ENCODE assay signal across 8 cellular contexts in genomic region chr17:4143563-4144410, GRCh38. TPM values are rescaled to one million over a fixed set of nuclear protein-coding genes. Genes with fewer than 3 reads are reported as not detected.
DNase-seq lines count a peak whose midpoint lies in the region; ATAC-seq and TF ChIP-seq lines count a peak whose summit lies in the region.

No MANE protein-coding gene starts in this region.

- H3K4me3 ChIP-seq in DOHH2 (ENCODE audit: low read length) = peak overlapping the region; percentile 100
- peak overlapping the region; percentile 79 for H3K4me3 ChIP-seq in GM23338
- peak overlapping the region; percentile 86 for H3K4me3 ChIP-seq in fibroblast of pulmonary artery (replicated peaks; ENCODE audit: low read depth, low read length)

- H3F3A ChIP-seq in DOHH2 (ENCODE audit: control insufficient read depth, insufficient read depth) = 0 out of 2 replicates have a peak, but pooled peaks cover 3% of the 10 kb centered on the region
- no peaks in the 10 kb centered on the region for H3F3A ChIP-seq in GM23338 (replicated peaks; ENCODE audit: low read depth)

- H3K27me3 Mint-ChIP-seq in GM23338 (ENCODE audit: insufficient read depth, low read depth, poor library complexity) (peaks cover 11% of the 10 kb centered on the region), natural killer cell (ENCODE audit: low read depth in 2 of 2) (no peaks in the 10 kb centered on the region)
- H3K27me3 Mint-ChIP-seq in stimulated activated naive B cell treated with anti-CD40 and anti-IgM and Interleukin-4, amounts not matched to agents 10 μg/mL and 1 μg/mL and 100 μg/mL, for 72 hours = no peaks in the 10 kb centered on the region

- ATAC-seq in GM23338 (peak; percentile 83), natural killer cell (peak; percentile 62 to 84 (median 69))
- peak; percentile 81 to 83 for ATAC-seq in stimulated activated naive B cell treated with anti-CD40 and anti-IgM and Interleukin-4, amounts not matched to agents 10 μg/mL and 1 μg/mL and 100 μg/mL, for 72 hours (replicated peaks)

- intact Hi-C loops in natural killer cell (cut with micrococcal nuclease) = loop anchor here (1.0 to 2.0 kb wide), 2 partner anchors 119 to 223 kb away; partner anchors contain the start of genes ANKFY1 and UBE2G1

- H3K27ac Mint-ChIP-seq in GM23338 (peak overlapping the region; percentile 100), natural killer cell (peak overlapping the region; percentile 99 to 100)
- H3K27ac Mint-ChIP-seq in stimulated activated naive B cell treated with anti-CD40 and anti-IgM and Interleukin-4, amounts not matched to agents 10 μg/mL and 1 μg/mL and 100 μg/mL, for 72 hours = peak overlapping the region; percentile 100

- H2AFZ ChIP-seq in GM23338 = peak overlapping the region; percentile 48; the same call in 1 of the 2 replicates

- DNase-seq in GM23338 (ENCODE audit: low spot score) (peak; percentile 94), LHCN-M2 (ENCODE audit: low read depth) (peak; percentile 90), RPMI8226 (peak; percentile 88), fibroblast of pulmonary artery (ENCODE audit: low read depth) (peak; percentile 95), natural killer cell (peak; percentile 89)
- DNase-seq in activated T-helper 9 cell treated with anti-CD3 and anti-CD28 coated beads, Interleukin-2, amount 50 U/mL, for 16 hours (ENCODE audit: low read depth) = peak; percentile 87
- peak; percentile 84 for DNase-seq in stimulated activated naive B cell treated with anti-CD40 and anti-IgM and Interleukin-4, amounts not matched to agents 10 μg/mL and 1 μg/mL and 100 μg/mL, for 72 hours

- no peaks in the 10 kb centered on the region for H3K9me2 ChIP-seq in DOHH2 (replicated peaks; ENCODE audit: control insufficient read depth, low read length)
- no peaks in the 10 kb centered on the region for H3K9me2 ChIP-seq in GM23338 (ENCODE audit: insufficient read depth)

- H3K4me1 Mint-ChIP-seq in GM23338 (peaks cover 12% of the 10 kb centered on the region), natural killer cell (peaks cover 49 to 53% of the 10 kb centered on the region in 2 donors)
- peaks cover 22 to 40% of the 10 kb centered on the region in 2 donors for H3K4me1 Mint-ChIP-seq in stimulated activated naive B cell treated with anti-CD40 and anti-IgM and Interleukin-4, amounts not matched to agents 10 μg/mL and 1 μg/mL and 100 μg/mL, for 72 hours

- H3K9me3 Mint-ChIP-seq in GM23338 (peaks cover 3% of the 10 kb centered on the region; the same call in 1 of the 3 replicates), natural killer cell (no peaks in the 10 kb centered on the region)
- no peaks in the 10 kb centered on the region for H3K9me3 Mint-ChIP-seq in stimulated activated naive B cell treated with anti-CD40 and anti-IgM and Interleukin-4, amounts not matched to agents 10 μg/mL and 1 μg/mL and 100 μg/mL, for 72 hours

- H3K4me1 ChIP-seq in DOHH2 (ENCODE audit: control insufficient read depth, low read length) (peaks cover 31% of the 10 kb centered on the region), GM23338 (ENCODE audit: insufficient read depth) (peaks cover 12% of the 10 kb centered on the region)

- H3K4me3 Mint-ChIP-seq in GM23338 (peak overlapping the region; percentile 88), natural killer cell (peak overlapping the region; percentile 100)
- peak overlapping the region; percentile 97 to 98 for H3K4me3 Mint-ChIP-seq in stimulated activated naive B cell treated with anti-CD40 and anti-IgM and Interleukin-4, amounts not matched to agents 10 μg/mL and 1 μg/mL and 100 μg/mL, for 72 hours

- peaks cover 27% of the 10 kb centered on the region for H3K36me3 ChIP-seq in DOHH2 (ENCODE audit: control insufficient read depth, low read length)
- H3K36me3 ChIP-seq in GM23338 (ENCODE audit: insufficient read depth) = no peaks in the 10 kb centered on the region

- H3K36me3 Mint-ChIP-seq in GM23338 (ENCODE audit: low read depth) = peaks cover 2% of the 10 kb centered on the region; the same call in 1 of the 3 replicates
- no peaks in the 10 kb centered on the region for H3K36me3 Mint-ChIP-seq in natural killer cell
- H3K36me3 Mint-ChIP-seq in stimulated activated naive B cell treated with anti-CD40 and anti-IgM and Interleukin-4, amounts not matched to agents 10 μg/mL and 1 μg/mL and 100 μg/mL, for 72 hours = peaks cover 7 to 13% of the 10 kb centered on the region in 2 donors

- TF ChIP-seq CTCF in DOHH2 (IDR thresholded peaks at IDR 0.05; ENCODE audit: low read depth, low read length, poor library complexity, severe bottlenecking) (no peak), GM23338 (conservative IDR thresholded peaks at IDR 0.05; ENCODE audit: low read depth in 2 of 2) (no peak), fibroblast of pulmonary artery (IDR thresholded peaks at IDR 0.05; ENCODE audit: low read length, missing control alignments) (no peak), natural killer cell (IDR thresholded peaks at IDR 0.05) (no peak)

- no peaks in the 10 kb centered on the region for H3K9me3 ChIP-seq in DOHH2 (ENCODE audit: control insufficient read depth, insufficient read depth, low read length)

- H4K20me1 ChIP-seq in DOHH2 (ENCODE audit: control insufficient read depth, insufficient read depth, low read depth, low read length) = peaks cover 16% of the 10 kb centered on the region
- no peaks in the 10 kb centered on the region for H4K20me1 ChIP-seq in GM23338 (replicated peaks; ENCODE audit: insufficient read depth)

- H3K79me2 ChIP-seq in DOHH2 (ENCODE audit: control insufficient read depth, low read length) (peaks cover 59% of the 10 kb centered on the region), GM23338 (replicated peaks; ENCODE audit: insufficient read depth) (peaks cover 32% of the 10 kb centered on the region)

- H3K4me2 ChIP-seq in DOHH2 (ENCODE audit: low read length) = peak overlapping the region; percentile 89
- H3K4me2 ChIP-seq in GM23338 = peak overlapping the region; percentile 80

- H3K27ac ChIP-seq in DOHH2 (ENCODE audit: low read depth, low read length) (peak overlapping the region; percentile 89), GM23338 (ENCODE audit: low read depth) (peak overlapping the region; percentile 99)

- H3K27me3 ChIP-seq in DOHH2 (ENCODE audit: control insufficient read depth, low read length) = no peaks in the 10 kb centered on the region
- no peaks in the 10 kb centered on the region for H3K27me3 ChIP-seq in GM23338 (ENCODE audit: insufficient read depth)

TF ChIP-seq in GM23338, 12 proteins besides CTCF, POLR2A, EP300 and RAD21 (continues in another document):
- TF ChIP-seq POLR2AphosphoS5 (IDR thresholded peaks at IDR 0.05; ENCODE audit: low read depth) = peak; percentile 71
- peak; percentile 99 for TF ChIP-seq CREB1 (CRISPR knock-in tag; IDR thresholded peaks at IDR 0.05; ENCODE audit: low read depth)
- no peak for TF ChIP-seq NANOG (IDR thresholded peaks at IDR 0.05; ENCODE audit: borderline replicate concordance)
- no peak for TF ChIP-seq JUNB (IDR thresholded peaks at IDR 0.05; ENCODE audit: unreplicated experiment)
- TF ChIP-seq ZNF114 (CRISPR knock-in tag; IDR thresholded peaks at IDR 0.05) = no peak
- TF ChIP-seq ZNF331 (CRISPR knock-in tag; IDR thresholded peaks at IDR 0.05; ENCODE audit: low read depth) = no peak
- TF ChIP-seq EZH2phosphoT487 (IDR thresholded peaks at IDR 0.05; ENCODE audit: unreplicated experiment) = no peak

RNA-seq across cellular contexts. Expression of gene CYB5D2, which starts 0.8 kb away (rescaled TPM):
- total RNA-seq in GM23338 (2014; rRNA removed; shearing (Covaris generic)) = 8.6 and 11.8 TPM in 2 replicates
- 4.7 and 4.8 TPM in 2 replicates for polyA plus RNA-seq in GM23338 (2016; fragmentation: Nextera tagmentation; extraction: Ambion mirVana)
- total RNA-seq in LHCN-M2 (2014; rRNA removed) = 15.3 and 16.2 TPM in 2 replicates
- polyA plus RNA-seq in LHCN-M2 (2012) = 14.8 TPM
- total RNA-seq in natural killer cell = 1 to 10 TPM; 5.3 to 7.1 (median 6.4) TPM

RNA-seq across cellular contexts. Expression of gene ZZEF1, which starts 1.0 kb away (rescaled TPM):
- total RNA-seq in GM23338 (2014; rRNA removed; shearing (Covaris generic)) = 20.0 and 23.6 TPM in 2 replicates
- 1.8 and 2.5 TPM in 2 replicates for polyA plus RNA-seq in GM23338 (2016; fragmentation: Nextera tagmentation; extraction: Ambion mirVana)
- total RNA-seq in LHCN-M2 (2014; rRNA removed) = 19.0 and 19.2 TPM in 2 replicates
- polyA plus RNA-seq in LHCN-M2 (2012) = 8.3 TPM
- 100 to 1,000 TPM; 102 to 126 (median 125) TPM for total RNA-seq in natural killer cell

Comparison
In these comparisons a context has a peak if more than half of its experiments do, and no peak if none do; other contexts are left out.
1. Peak in every context shown above with its lines: DNase-seq, ATAC-seq, H3K4me3 ChIP-seq and H3K27ac ChIP-seq.